ENCODE assay signal across 8 cellular contexts in the genomic region with DNA sequence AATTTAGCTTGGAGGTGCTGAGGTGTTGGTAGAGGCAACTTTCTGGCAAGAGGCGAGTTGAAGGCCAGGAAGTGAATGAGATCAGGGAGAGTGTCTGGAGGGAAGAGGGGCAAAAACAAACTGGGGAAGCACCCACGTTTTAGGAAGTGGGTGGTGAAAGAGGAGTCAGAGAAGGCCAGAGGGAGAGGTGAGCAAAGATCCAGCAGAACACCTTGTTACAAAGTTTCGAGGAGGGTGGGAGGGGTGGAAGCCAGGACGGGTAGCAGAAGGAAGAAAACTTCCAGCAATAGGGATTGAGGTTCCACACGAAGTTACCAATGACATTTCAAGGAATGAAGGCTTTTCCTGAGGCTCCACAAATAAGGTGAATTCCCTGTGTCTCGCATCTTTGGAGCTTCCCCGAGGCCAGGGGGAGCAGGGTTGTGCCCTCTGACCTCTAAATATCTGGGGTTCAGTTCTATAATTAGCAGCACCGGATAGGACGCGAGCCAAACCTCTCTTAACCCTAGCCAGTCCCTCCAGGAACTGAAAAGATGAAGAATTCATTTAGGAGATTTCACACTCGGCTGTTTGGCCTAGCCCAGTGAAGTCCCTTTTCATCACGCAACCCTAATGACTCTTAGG. TPM values are rescaled to one million over a fixed set of nuclear protein-coding genes. Genes with fewer than 3 reads are reported as not detected.
DNase-seq lines count a peak whose midpoint lies in the region; ATAC-seq, FAIRE-seq and TF ChIP-seq lines count a peak whose summit lies in the region.

No MANE protein-coding gene starts in this region.

- DNase-seq in GM12864 (ENCODE audit: low read depth): no peak
- no peak for DNase-seq in Panc1 (ENCODE audit: low read depth, low spot score)
- DNase-seq in endothelial cell of umbilical vein (ENCODE audit: low read depth, low spot score): no peak
- no peak for DNase-seq in activated CD4-positive, CD25-positive, alpha-beta regulatory T cell treated with anti-CD3 and anti-CD28 coated beads, Interleukin-2, amount 50 U/mL, for 72 hours
- no peak for DNase-seq in mesenteric fat pad (ENCODE audit: low spot score)
- no peak for DNase-seq in NCI-H345 (lab: John Stamatoyannopoulos, UW)
- DNase-seq in stimulated activated naive CD4-positive, alpha-beta T cell treated with Interleukin-2 at 50 U/mL for 16 hours (lab: John Stamatoyannopoulos, UW): no peak

- H3K27me3 ChIP-seq in Panc1 (ENCODE audit: control insufficient read depth, insufficient read depth, low read length) (no peaks in the 10 kb centered on the region), endothelial cell of umbilical vein (ENCODE audit: control insufficient read depth in 2 of 2, insufficient read depth in 2 of 2, low read length in 2 of 2) (peaks cover 0 to 3% of the 10 kb centered on the region in 2 experiments), rectal smooth muscle tissue (ENCODE audit: control insufficient read depth, insufficient read depth, low read length) (no peaks in the 10 kb centered on the region)

- intact Hi-C loops in Panc1 (cut with micrococcal nuclease; ENCODE audit: unreplicated experiment) (no loop called here), endothelial cell of umbilical vein (cut with micrococcal nuclease) (loop anchor here (1.0 to 2.0 kb wide), 3 partner anchors 10 to 70 kb away; a partner anchor contains a TSS)

- no peaks in the 10 kb centered on the region for H3K9me1 ChIP-seq in endothelial cell of umbilical vein (replicated peaks; ENCODE audit: control insufficient read depth, extremely low read depth, insufficient read depth, low read length)

- H3K4me2 ChIP-seq in endothelial cell of umbilical vein (ENCODE audit: insufficient read depth, low read length): peak overlapping the region; percentile 77

- peak; percentile 24; the same call in 1 of the 2 replicates for ATAC-seq in Panc1

- H3K36me3 ChIP-seq in Panc1 (ENCODE audit: control insufficient read depth, insufficient read depth, low read length): no peaks in the 10 kb centered on the region
- no peaks in the 10 kb centered on the region for H3K36me3 ChIP-seq in endothelial cell of umbilical vein (ENCODE audit: control insufficient read depth in 2 of 2, extremely low read depth in 1 of 2, insufficient read depth in 2 of 2, low read length in 2 of 2)
- no peaks in the 10 kb centered on the region for H3K36me3 ChIP-seq in rectal smooth muscle tissue (ENCODE audit: control insufficient read depth, insufficient read depth, low read length)

- peaks cover 7% of the 10 kb centered on the region for H4K20me1 ChIP-seq in endothelial cell of umbilical vein (replicated peaks; ENCODE audit: control insufficient read depth, extremely low read depth, insufficient read depth, low read length)

- TF ChIP-seq POLR2A in endothelial cell of umbilical vein (IDR thresholded peaks at IDR 0.05; ENCODE audit: low read depth, low read length): no peak

- H3K4me1 ChIP-seq in Panc1 (ENCODE audit: control insufficient read depth, insufficient read depth, low read length): peaks cover 26% of the 10 kb centered on the region
- peaks cover 12% of the 10 kb centered on the region for H3K4me1 ChIP-seq in endothelial cell of umbilical vein (ENCODE audit: control insufficient read depth, extremely low read depth, insufficient read depth, low read length)
- peaks cover 2% of the 10 kb centered on the region for H3K4me1 ChIP-seq in rectal smooth muscle tissue (ENCODE audit: control insufficient read depth, insufficient read depth, low read length)

- POLR2A ChIA-PET in Panc1 (lab: Charles Lee): interaction anchor here (0.5 to 0.6 kb wide), 5 partner anchors 16 to 318 kb away, joined by 3 to 7 read pairs (median 3); no protein-coding TSS in a partner anchor
- POLR2A ChIA-PET in endothelial cell of umbilical vein (lab: Charles Lee): interaction anchor here (0.8 to 1.5 kb wide), 3 partner anchors 10 to 323 kb away, joined by 3 to 7 read pairs (median 4); no protein-coding TSS in a partner anchor

- in situ Hi-C loops in Panc1 (cut with HindIII; ENCODE audit: low pct_unique_long_range_greater_than_20kb, low sequenced_read_pairs): loop anchor here (10.0 kb wide), 1 partner anchor 86 kb away; no protein-coding TSS in a partner anchor

- no peak for TF ChIP-seq CTCF in GM12864 (IDR thresholded peaks at IDR 0.05; ENCODE audit: low read depth, low read length, missing control alignments)
- no peak for TF ChIP-seq CTCF in Panc1 (IDR thresholded peaks at IDR 0.05)
- no peak for TF ChIP-seq CTCF in endothelial cell of umbilical vein (IDR thresholded peaks at IDR 0.05; ENCODE audit: extremely low read depth in 1 of 2, insufficient read depth in 1 of 2, low read depth in 1 of 2, low read length in 2 of 2)

- H2AFZ ChIP-seq in endothelial cell of umbilical vein (ENCODE audit: low read depth, low read length): peak overlapping the region; percentile 84

- H3K9me3 ChIP-seq in Panc1 (ENCODE audit: control insufficient read depth, insufficient read depth, low read depth, low read length): no peaks in the 10 kb centered on the region
- no peaks in the 10 kb centered on the region for H3K9me3 ChIP-seq in endothelial cell of umbilical vein (replicated peaks; ENCODE audit: control insufficient read depth, insufficient read depth, low read length)

- CTCF ChIA-PET in Panc1 (lab: Charles Lee): interaction anchor here (1.4 kb wide), 1 partner anchor 10 kb away, joined by 10 read pairs; no protein-coding TSS in a partner anchor
- CTCF ChIA-PET in endothelial cell of umbilical vein (lab: Charles Lee): interaction anchor here (1.0 to 6.1 kb wide), 4 partner anchors 10 to 101 kb away, joined by 3 to 73 read pairs (median 4); a partner anchor contains a TSS

- peaks cover 37% of the 10 kb centered on the region for H3K79me2 ChIP-seq in endothelial cell of umbilical vein (ENCODE audit: control insufficient read depth, insufficient read depth, low read length)

- no peak for FAIRE-seq in endothelial cell of umbilical vein (lab: Jason Lieb, UNC)

- H3K9ac ChIP-seq in endothelial cell of umbilical vein (replicated peaks; ENCODE audit: extremely low read depth, insufficient read depth, low read length): no peak overlapping the region
- H3K9ac ChIP-seq in rectal smooth muscle tissue (ENCODE audit: low read length): no peak overlapping the region

- H3K4me3 ChIP-seq in GM12864 (ENCODE audit: low read depth, low read length) (peak overlapping the region; percentile 37), Panc1 (ENCODE audit: low read depth in 2 of 2, low read length in 2 of 2) (peak overlapping the region; percentile 80 to 98), endothelial cell of umbilical vein (replicated peaks in 1 of 3; ENCODE audit: insufficient read depth in 1 of 3, low read depth in 1 of 3, low read length in 3 of 3) (no peak overlapping the region), rectal smooth muscle tissue (ENCODE audit: low read length) (peak overlapping the region; percentile 38)

- dilution Hi-C loops in endothelial cell of umbilical vein (cut with MboI; ENCODE audit: extremely low pct_ligation_motif_present, low sequenced_read_pairs): loop anchor here (25.0 kb wide), 1 partner anchor 354 kb away; no protein-coding TSS in a partner anchor

- peak overlapping the region; percentile 88 for H3K27ac ChIP-seq in Panc1 (ENCODE audit: low read length)
- peak overlapping the region; percentile 6 for H3K27ac ChIP-seq in endothelial cell of umbilical vein (ENCODE audit: insufficient read depth, low read depth, low read length)
- H3K27ac ChIP-seq in rectal smooth muscle tissue (ENCODE audit: low read depth, low read length): no peak overlapping the region

- BruUV-seq in Panc1 (replicated peaks; lab: Mats Ljungman, UMichigan) (TSS peak; percentile 92), endothelial cell of umbilical vein (replicated peaks; lab: Mats Ljungman, UMichigan) (no TSS peak)

TF ChIP-seq in endothelial cell of umbilical vein, 7 proteins besides CTCF, POLR2A, EP300 and RAD21 (continues in another document):
- TF ChIP-seq POLR2AphosphoS5 (IDR thresholded peaks at IDR 0.05; ENCODE audit: insufficient read depth, low read depth, low read length) (no peak), GATA2 (IDR thresholded peaks at IDR 0.05; ENCODE audit: insufficient read depth, insufficient read length, low read depth, low read length) (no peak)

RNA-seq across cellular contexts. Expression of a gene that starts 0.6 kb away (rescaled TPM):
- total RNA-seq in Panc1 (2021; ENCODE audit: unreplicated experiment): 19.7 TPM
- 20.8 TPM for polyA plus RNA-seq in Panc1 (2012; ENCODE audit: insufficient read length)
- total RNA-seq in endothelial cell of umbilical vein: 13.1 and 13.2 TPM in 2 replicates
- polyA plus RNA-seq in endothelial cell of umbilical vein: 11.6 and 14.4 TPM in 2 replicates
- 9.2 and 10.6 TPM in 2 replicates for polyA plus RNA-seq in endothelial cell of umbilical vein (2011; cell fraction: cytosol; rRNA removed)
- 9.0 and 10.6 TPM in 2 replicates for polyA plus RNA-seq in endothelial cell of umbilical vein (2011; cell fraction: nucleus; rRNA removed)
- polyA plus RNA-seq in endothelial cell of umbilical vein (2012): 10.3 and 11.3 TPM in 2 replicates
- polyA minus RNA-seq in endothelial cell of umbilical vein: 10.5 and 12.4 TPM in 2 replicates
- 22.2 TPM for polyA minus RNA-seq in endothelial cell of umbilical vein (2011; cell fraction: cytosol; rRNA and poly(A)+ RNA removed)
- polyA minus RNA-seq in endothelial cell of umbilical vein (2011; cell fraction: nucleus; rRNA and poly(A)+ RNA removed): 3.8 and 4.9 TPM in 2 replicates
- total RNA-seq in mesenteric fat pad: 23.2 TPM

RNA-seq across cellular contexts. Expression of a gene that starts 22.8 kb away (rescaled TPM):
- total RNA-seq in Panc1 (2021; ENCODE audit: unreplicated experiment) (94.5 TPM), endothelial cell of umbilical vein (133 and 144 TPM in 2 replicates), mesenteric fat pad (50.7 TPM)
- polyA plus RNA-seq in Panc1 (2012; ENCODE audit: insufficient read length): 228 TPM
- 161 and 243 TPM in 2 replicates for polyA plus RNA-seq in endothelial cell of umbilical vein
- polyA plus RNA-seq in endothelial cell of umbilical vein (2011; cell fraction: cytosol; rRNA removed): 260 and 299 TPM in 2 replicates
- 85.8 and 95.8 TPM in 2 replicates for polyA plus RNA-seq in endothelial cell of umbilical vein (2011; cell fraction: nucleus; rRNA removed)
- 201 and 213 TPM in 2 replicates for polyA plus RNA-seq in endothelial cell of umbilical vein (2012)
- polyA minus RNA-seq in endothelial cell of umbilical vein: 41.7 and 66.9 TPM in 2 replicates
- polyA minus RNA-seq in endothelial cell of umbilical vein (2011; cell fraction: cytosol; rRNA and poly(A)+ RNA removed): 187 TPM
- 9.5 and 16.1 TPM in 2 replicates for polyA minus RNA-seq in endothelial cell of umbilical vein (2011; cell fraction: nucleus; rRNA and poly(A)+ RNA removed)

RNA-seq across cellular contexts. Expression of a gene that starts 25.9 kb away (rescaled TPM):
- total RNA-seq in Panc1 (2021; ENCODE audit: unreplicated experiment): 127 TPM
- polyA plus RNA-seq in Panc1 (2012; ENCODE audit: insufficient read length): 94.8 TPM
- 101 and 106 TPM in 2 replicates for total RNA-seq in endothelial cell of umbilical vein
- polyA plus RNA-seq in endothelial cell of umbilical vein: 71.0 and 73.3 TPM in 2 replicates
- polyA plus RNA-seq in endothelial cell of umbilical vein (2011; cell fraction: cytosol; rRNA removed): 80.2 and 85.5 TPM in 2 replicates
- 50.4 and 78.2 TPM in 2 replicates for polyA plus RNA-seq in endothelial cell of umbilical vein (2011; cell fraction: nucleus; rRNA removed)
- 90.4 and 112 TPM in 2 replicates for polyA plus RNA-seq in endothelial cell of umbilical vein (2012)
- 29.0 and 30.5 TPM in 2 replicates for polyA minus RNA-seq in endothelial cell of umbilical vein
- polyA minus RNA-seq in endothelial cell of umbilical vein (2011; cell fraction: cytosol; rRNA and poly(A)+ RNA removed): 21.0 TPM
- 11.0 and 17.1 TPM in 2 replicates for polyA minus RNA-seq in endothelial cell of umbilical vein (2011; cell fraction: nucleus; rRNA and poly(A)+ RNA removed)
- 70.7 TPM for total RNA-seq in mesenteric fat pad

Comparison
In these comparisons a context has a peak if more than half of its experiments do, and no peak if none do; other contexts are left out.
1. H3K4me3 ChIP-seq: peak in GM12864 (single experiment), Panc1 (2 of 2) and rectal smooth muscle tissue (single experiment); none in endothelial cell of umbilical vein (0 of 3).